ENCODE assay signal across 18 cellular contexts in genomic region chr9:91677354-91677753, GRCh38.
"Had no signal": no experiment of that assay in that cellular context is flagged by ENCODE, and none has a peak within 500 bp of the region (broad histone marks: within the 10 kb centered on the region; RNA-seq: fewer than 3 reads in every experiment).

No MANE protein-coding gene starts in this region.

- H3K9me3 ChIP-seq: gastroesophageal sphincter, heart left ventricle, left ventricle myocardium inferior, tibial artery, uterus had no signal

- H3K36me3 ChIP-seq: gastroesophageal sphincter, heart left ventricle, left ventricle myocardium inferior, tibial artery, uterus had no signal

- H3K27me3 ChIP-seq: uterus had no signal

- H3K4me1 ChIP-seq: uterus had no signal

- H3K4me3 ChIP-seq: gastroesophageal sphincter, heart left ventricle, left ventricle myocardium inferior, tibial artery, uterus had no signal

- H3K27ac ChIP-seq: gastroesophageal sphincter, heart left ventricle, left ventricle myocardium inferior, tibial artery, uterus had no signal

- DNase-seq: activated CD4-positive, alpha-beta T cell treated with anti-CD3 and anti-CD28 coated beads for 36 hours; activated CD4-positive, alpha-beta T cell treated with anti-CD3 and anti-CD28 coated beads, Interleukin-2, amount 50 U/mL, for 48 hours; activated gamma-delta T cell treated with Interleukin-2 at 50 U/mL for 16 hours; activated naive CD8-positive, alpha-beta T cell treated with anti-CD3 and anti-CD28 coated beads for 36 hours; dermis blood vessel endothelial cell; effector memory CD4-positive, alpha-beta T cell; heart left ventricle; left ventricle myocardium inferior; mammary epithelial cell; midbrain; nucleus accumbens; stimulated activated naive CD8-positive, alpha-beta T cell treated with anti-CD3 and anti-CD28 coated beads, Interleukin-15, Interleukin-2, amounts not matched to agents 100 U/mL and 50 U/mL, for 24 hours; substantia nigra; T-helper 17 cell; tibial artery; uterus had no signal

- ATAC-seq: activated CD4-positive, alpha-beta T cell treated with anti-CD3 and anti-CD28 coated beads for 36 hours; gastroesophageal sphincter; heart left ventricle; stimulated activated naive CD8-positive, alpha-beta T cell treated with anti-CD3 and anti-CD28 coated beads, Interleukin-15, Interleukin-2, amounts not matched to agents 100 U/mL and 50 U/mL, for 24 hours; T-helper 17 cell; WTC11 had no signal
